In the genomic region with DNA sequence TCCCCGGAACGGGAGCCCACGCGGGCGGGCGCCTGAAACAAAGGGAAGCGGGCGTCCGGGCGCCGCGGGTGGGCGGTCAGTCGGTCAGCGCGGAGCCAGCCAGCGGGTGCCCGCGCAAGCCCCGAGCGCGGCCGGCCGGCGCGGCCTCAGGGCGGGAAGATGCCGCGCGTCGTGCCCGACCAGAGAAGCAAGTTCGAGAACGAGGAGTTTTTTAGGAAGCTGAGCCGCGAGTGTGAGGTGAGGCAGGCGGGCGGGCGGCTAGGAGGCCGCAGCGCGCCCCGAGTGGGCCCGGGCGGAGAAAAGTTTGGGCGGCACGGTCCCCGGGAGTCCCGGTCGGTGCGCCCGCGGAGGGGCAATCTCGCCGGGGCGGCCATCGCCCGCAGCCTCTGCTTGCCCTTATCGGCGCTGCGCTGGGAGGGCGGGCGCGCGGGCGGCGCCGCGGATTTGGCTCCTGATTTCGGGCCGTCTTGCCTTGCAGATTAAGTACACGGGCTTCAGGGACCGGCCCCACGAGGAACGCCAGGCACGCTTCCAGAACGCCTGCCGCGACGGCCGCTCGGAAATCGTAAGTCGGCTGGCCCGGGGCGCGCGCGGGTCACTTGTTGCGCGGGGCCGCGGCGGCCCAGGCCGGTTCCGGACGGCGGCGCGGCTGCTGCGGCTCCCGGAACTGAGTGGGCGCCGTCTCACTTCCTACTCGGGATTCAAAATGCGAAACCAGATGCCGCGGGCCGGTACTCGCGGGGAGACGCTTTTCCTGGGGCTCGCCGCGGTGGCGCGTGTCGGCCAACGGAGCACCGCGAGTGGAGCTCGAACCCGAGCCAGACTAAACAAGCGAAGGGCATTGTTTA, we compare ENCODE assay signal across 8 cellular contexts. TPM values are rescaled to one million over a fixed set of nuclear protein-coding genes. Genes with fewer than 3 reads are reported as not detected.
DNase-seq lines count a peak whose midpoint lies in the region; ATAC-seq and TF ChIP-seq lines count a peak whose summit lies in the region.

No MANE protein-coding gene starts in this region.

- CTCF ChIA-PET in Calu3 (lab: Charles Lee), result no interaction called here

- no peaks in the 10 kb centered on the region for H3K9me3 Mint-ChIP-seq in Calu3 (ENCODE audit: low read depth, unreplicated experiment)

- intact Hi-C loops in Calu3 (cut with micrococcal nuclease; ENCODE audit: unreplicated experiment), result no loop called here

- H3K27ac Mint-ChIP-seq in Calu3 (ENCODE audit: unreplicated experiment), result peak overlapping the region; percentile 47

- peak; percentile 44 for ATAC-seq in GM21381 (IDR thresholded peaks at IDR 0.05; ENCODE audit: unreplicated experiment)
- ATAC-seq in activated CD4-positive, CD25-positive, alpha-beta regulatory T cell treated with anti-CD3 and anti-CD28 coated beads, Interleukin-2, amount 50 U/mL, for 24 hours, result peak; percentile 18 to 29

- H3K36me3 Mint-ChIP-seq in Calu3 (ENCODE audit: insufficient read depth, unreplicated experiment), result peaks cover 42% of the 10 kb centered on the region

- H3K27me3 Mint-ChIP-seq in Calu3 (ENCODE audit: unreplicated experiment), result no peaks in the 10 kb centered on the region

- no peak for TF ChIP-seq CTCF in Calu3 (IDR thresholded peaks at IDR 0.05; ENCODE audit: unreplicated experiment)

- no TSS peak for BruUV-seq in Calu3 (replicated peaks; lab: Mats Ljungman, UMichigan)

- H3K4me1 Mint-ChIP-seq in Calu3 (ENCODE audit: low read depth, unreplicated experiment), result peaks cover 23% of the 10 kb centered on the region

- DNase-seq in Calu3 (peak; percentile 48), HuH-7.5 (ENCODE audit: low spot score) (peak; percentile 44), cerebellum (ENCODE audit: low spot score) (peak; percentile 81), kidney tubule cell (ENCODE audit: low spot score) (peak; percentile 62), NCI-H774 (lab: John Stamatoyannopoulos, UW) (no peak)
- DNase-seq in stimulated activated CD4-positive, alpha-beta T cell treated with anti-CD3 and anti-CD28 coated beads, Interleukin-1b, Interleukin-23, amount 100 ng/mL, for 4 hours (ENCODE audit: low read depth in 2 of 2), result peak; percentile 34 to 53

- H3K4me3 Mint-ChIP-seq in Calu3 (ENCODE audit: low read depth, unreplicated experiment), result peak overlapping the region; percentile 82

RNA-seq across cellular contexts. Expression of a gene that starts 0.5 kb away (rescaled TPM):
- total RNA-seq in Calu3 (2022) (116 and 131 TPM in 2 replicates), cerebellum (34.3 TPM)

RNA-seq across cellular contexts. Expression of a gene that starts 41.1 kb away (rescaled TPM):
- total RNA-seq in Calu3 (2022) (not detected in 2 replicates), cerebellum (16.6 TPM)

Comparison
In these comparisons a context has a peak if more than half of its experiments do, and no peak if none do; other contexts are left out.
1. RNA of a gene that starts 41.1 kb away (total RNA-seq): 16.6 TPM in cerebellum (single experiment); not detected in Calu3; every median in the first group is over 10 times any median in the second.